18 cellular contexts compared by ENCODE assay signal in genomic region chr12:104155711-104156555, GRCh38. TPM values are rescaled to one million over a fixed set of nuclear protein-coding genes. Genes with fewer than 3 reads are reported as not detected.
DNase-seq lines count a peak whose midpoint lies in the region; ATAC-seq and TF ChIP-seq lines count a peak whose summit lies in the region.
"Had no signal": no experiment of that assay in that cellular context is flagged by ENCODE, and none has a peak within 500 bp of the region (broad histone marks: within the 10 kb centered on the region; RNA-seq: fewer than 3 reads in every experiment).

No MANE protein-coding gene starts in this region.

- ATAC-seq in GM21717 (IDR thresholded peaks at IDR 0.05; ENCODE audit: unreplicated experiment) (no peak), HG03571 (IDR thresholded peaks at IDR 0.05; ENCODE audit: unreplicated experiment) (no peak)
- ATAC-seq: HCT116, HepG2 had no signal

- peak overlapping the region; percentile 2 for H3K27ac Mint-ChIP-seq in mesothelial cell of epicardium
- H3K27ac Mint-ChIP-seq: CD4-positive, alpha-beta T cell; HFFc6; IgD-negative memory B cell had no signal

- peaks cover 14% of the 10 kb centered on the region for H3K4me1 Mint-ChIP-seq in mesothelial cell of epicardium

- H3K4me3 Mint-ChIP-seq in mesothelial cell of epicardium: no peak overlapping the region
- H3K4me3 Mint-ChIP-seq: CD4-positive, alpha-beta T cell; HFFc6; IgD-negative memory B cell had no signal

- DNase-seq in EH (ENCODE audit: low read depth) (peak; percentile 15), MV-4-11 (lab: John Stamatoyannopoulos, UW) (peak; percentile 38), amniotic epithelial cell (ENCODE audit: low read depth) (peak; percentile 49), mesothelial cell of epicardium (ENCODE audit: low spot score in 2 of 2, unreplicated experiment in 2 of 2) (no peak), Ammon's horn (ENCODE audit: low spot score) (no peak)
- DNase-seq in activated naive CD4-positive, alpha-beta T cell (lab: John Stamatoyannopoulos, UW): no peak
- DNase-seq: ACHN; Caco-2; CD4-positive, alpha-beta T cell; GDM1; GOT3; H7; HFFc6 had no signal

- no peaks in the 10 kb centered on the region for H3K27me3 Mint-ChIP-seq in mesothelial cell of epicardium (ENCODE audit: low read depth)
- H3K27me3 Mint-ChIP-seq: CD4-positive, alpha-beta T cell; IgD-negative memory B cell had no signal

- no peak for TF ChIP-seq CTCF in mesothelial cell of epicardium (IDR thresholded peaks at IDR 0.05; ENCODE audit: unreplicated experiment)

- H3K36me3 Mint-ChIP-seq in mesothelial cell of epicardium: no peaks in the 10 kb centered on the region
- H3K36me3 Mint-ChIP-seq: IgD-negative memory B cell had no signal

- H3K9me3 Mint-ChIP-seq in mesothelial cell of epicardium: no peaks in the 10 kb centered on the region
- H3K9me3 Mint-ChIP-seq: CD4-positive, alpha-beta T cell; HFFc6; IgD-negative memory B cell had no signal

RNA-seq across cellular contexts. Expression of gene NFYB, which starts 17.9 kb away (rescaled TPM):
- total RNA-seq in mesothelial cell of epicardium: 36.0 to 40.2 TPM (median 36.7 TPM) in 3 replicates

RNA-seq across cellular contexts. Expression of gene TXNRD1, which starts 59.6 kb away (rescaled TPM):
- 74.7 to 84.6 TPM (median 76.1 TPM) in 3 replicates for total RNA-seq in mesothelial cell of epicardium

Comparison
In these comparisons a context has a peak if more than half of its experiments do, and no peak if none do; other contexts are left out.
1. DNase-seq: peak in EH (single experiment), MV-4-11 (single experiment) and amniotic epithelial cell (single experiment); none in mesothelial cell of epicardium (0 of 2), Ammon's horn (single experiment) and activated naive CD4-positive, alpha-beta T cell (0 of 4).